1 cellular context compared by ENCODE assay signal in the genomic region with DNA sequence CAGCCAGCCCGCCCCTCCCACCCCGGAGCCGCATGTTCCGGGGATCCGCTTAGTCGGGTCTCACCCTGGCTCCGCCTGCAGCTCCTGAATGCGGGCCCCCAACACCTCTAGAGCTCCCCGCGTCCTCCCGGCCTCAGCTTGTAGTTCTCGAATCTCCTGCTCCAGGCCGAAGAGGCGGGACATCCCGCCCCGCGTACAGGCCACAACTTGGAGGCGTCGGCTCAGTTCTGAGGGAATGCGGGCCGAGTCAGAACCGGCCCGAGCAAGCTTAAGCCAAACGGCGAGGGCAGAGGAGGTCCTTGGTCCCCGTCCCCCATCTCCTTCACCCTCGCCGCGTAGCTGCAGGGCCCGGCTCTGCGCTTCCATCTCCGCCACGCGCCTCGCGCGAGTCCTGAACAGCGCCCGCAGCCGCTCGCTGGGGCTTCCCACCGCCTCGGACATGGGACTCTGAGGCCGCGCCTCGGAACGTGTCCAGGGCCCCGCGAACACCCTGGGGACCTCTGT.
TF ChIP-seq lines count a peak whose summit lies in the region.

No MANE protein-coding gene starts in this region.

TF ChIP-seq in GM12878, 131 proteins besides CTCF, POLR2A, EP300 and RAD21:
- TF ChIP-seq PML (IDR thresholded peaks at IDR 0.05; ENCODE audit: low read length) (0 out of 2 replicates have a peak, but pooled peaks have one; percentile 16), ZBED1 (IDR thresholded peaks at IDR 0.05; ENCODE audit: borderline replicate concordance) (no peak)
